8 cellular contexts compared by ENCODE assay signal in genomic region chr17:700504-701094, GRCh38. TPM values are rescaled to one million over a fixed set of nuclear protein-coding genes. Genes with fewer than 3 reads are reported as not detected.
DNase-seq lines count a peak whose midpoint lies in the region; ATAC-seq and TF ChIP-seq lines count a peak whose summit lies in the region.

No MANE protein-coding gene starts in this region.

- TF ChIP-seq CTCF in activated CD8-positive, alpha-beta T cell treated with anti-CD3 and anti-CD28 coated beads for 36 hours (IDR thresholded peaks at IDR 0.05) = peak; percentile 66
- peak; percentile 43 to 84 (median 52) for TF ChIP-seq CTCF in testis (IDR thresholded peaks at IDR 0.05)

- H3K36me3 Mint-ChIP-seq in activated CD8-positive, alpha-beta T cell treated with anti-CD3 and anti-CD28 coated beads for 36 hours (ENCODE audit: low read depth) = peaks cover 15% of the 10 kb centered on the region

- ATAC-seq in activated CD8-positive, alpha-beta T cell treated with anti-CD3 and anti-CD28 coated beads for 36 hours = peak; percentile 62
- no peak for ATAC-seq in GM19455 (IDR thresholded peaks at IDR 0.05; ENCODE audit: unreplicated experiment)

- H3K9me3 Mint-ChIP-seq in activated CD8-positive, alpha-beta T cell treated with anti-CD3 and anti-CD28 coated beads for 36 hours = no peaks in the 10 kb centered on the region

- no peaks in the 10 kb centered on the region; the same call in 1 of the 2 replicates for H4K20me1 ChIP-seq in Karpas-422 (ENCODE audit: insufficient read depth, low read depth, low read length)

- H3K4me3 ChIP-seq in Karpas-422 (ENCODE audit: low read length) (no peak overlapping the region), testis (no peak overlapping the region)

- WGBS in testis, 2 donors = 68 to 71% methylated on average over 1 of the region's 1 CpG

- H3K27me3 Mint-ChIP-seq in activated CD8-positive, alpha-beta T cell treated with anti-CD3 and anti-CD28 coated beads for 36 hours = no peaks in the 10 kb centered on the region

- H3K9ac ChIP-seq in Karpas-422 (ENCODE audit: low read length) = no peak overlapping the region

- POLR2A ChIA-PET in activated CD8-positive, alpha-beta T cell treated with anti-CD3 and anti-CD28 coated beads for 36 hours (lab: Charles Lee) = interaction anchor here (0.9 kb wide), 1 partner anchor 288 kb away, joined by 3 read pairs; no protein-coding TSS in a partner anchor

- TF ChIP-seq POLR2A in testis (IDR thresholded peaks at IDR 0.05) = no peak

- peaks cover 27% of the 10 kb centered on the region for H3K79me2 ChIP-seq in Karpas-422 (ENCODE audit: low read length)

- intact Hi-C loops in activated CD8-positive, alpha-beta T cell treated with anti-CD3 and anti-CD28 coated beads for 36 hours (cut with micrococcal nuclease) = loop anchor here (5.0 kb wide), 1 partner anchor 288 kb away; a partner anchor contains a TSS
- intact Hi-C loops in testis (cut with DNase I; ENCODE audit: low total_unique reads) = no loop called here

- peaks cover 4% of the 10 kb centered on the region for H3K4me1 Mint-ChIP-seq in activated CD8-positive, alpha-beta T cell treated with anti-CD3 and anti-CD28 coated beads for 36 hours (ENCODE audit: low read depth)

- no peaks in the 10 kb centered on the region for H3K9me3 ChIP-seq in Karpas-422 (ENCODE audit: low read length)
- H3K9me3 ChIP-seq in testis = no peaks in the 10 kb centered on the region

- CTCF ChIA-PET in activated CD8-positive, alpha-beta T cell treated with anti-CD3 and anti-CD28 coated beads for 36 hours (lab: Charles Lee) = interaction anchor here (0.6 to 12.3 kb wide), 50 partner anchors 8 to 556 kb away, joined by 3 to 162 read pairs (median 4); partner anchors contain the start of genes GLOD4, MRM3 and TIMM22

- no peaks in the 10 kb centered on the region for H3K27me3 ChIP-seq in Karpas-422 (ENCODE audit: low read length)
- H3K27me3 ChIP-seq in testis = no peaks in the 10 kb centered on the region

- H3K27ac ChIP-seq in Karpas-422 (ENCODE audit: low read length) (no peak overlapping the region), testis (no peak overlapping the region)

- H3K36me3 ChIP-seq in Karpas-422 (ENCODE audit: insufficient read depth, low read length) = 0 out of 2 replicates have a peak, but pooled peaks cover 11% of the 10 kb centered on the region
- no peaks in the 10 kb centered on the region for H3K36me3 ChIP-seq in testis (ENCODE audit: low read depth, missing control alignments)

- no peak overlapping the region for H3K4me3 Mint-ChIP-seq in activated CD8-positive, alpha-beta T cell treated with anti-CD3 and anti-CD28 coated beads for 36 hours

- H3K4me2 ChIP-seq in Karpas-422 (ENCODE audit: low read depth, low read length, poor library complexity, severe bottlenecking) = no peak overlapping the region

- no peak overlapping the region for H3K27ac Mint-ChIP-seq in activated CD8-positive, alpha-beta T cell treated with anti-CD3 and anti-CD28 coated beads for 36 hours

- no peak overlapping the region for H2AFZ ChIP-seq in Karpas-422 (ENCODE audit: low read length)

- DNase-seq in NCI-H2107 treated with DMSO at 0.1 percent for 48 hours (lab: John Stamatoyannopoulos, UW; ENCODE audit: unreplicated experiment) (peak; percentile 11), NCI-H2107 (lab: John Stamatoyannopoulos, UW) (no peak), Karpas-422 (peak; percentile 76), hepatic stellate cell (ENCODE audit: low spot score) (peak; percentile 37), testis (no peak), middle frontal gyrus (ENCODE audit: extremely low spot score, low spot score) (no peak)
- no peak for DNase-seq in activated CD8-positive, alpha-beta T cell treated with anti-CD3 and anti-CD28 coated beads for 36 hours

- H3K4me1 ChIP-seq in Karpas-422 (ENCODE audit: low read length) (no peaks in the 10 kb centered on the region), testis (no peaks in the 10 kb centered on the region)

- no peaks in the 10 kb centered on the region for H3K9me2 ChIP-seq in Karpas-422 (replicated peaks; ENCODE audit: insufficient read depth, low read length)

RNA-seq across cellular contexts. Expression of gene VPS53, which starts 14.0 kb away (rescaled TPM):
- total RNA-seq in Karpas-422 (2014; rRNA removed; shearing (Covaris generic); ENCODE audit: low replicate concordance) = 8.0 and 14.1 TPM in 2 replicates
- 10 to 100 TPM; 55.7 to 61.6 TPM for total RNA-seq in activated CD8-positive, alpha-beta T cell treated with anti-CD3 and anti-CD28 coated beads for 36 hours
- total RNA-seq in testis = 10 to 100 TPM; 64.3 to 78.0 TPM
- polyA plus RNA-seq in testis (ENCODE audit: insufficient read depth, low read depth, low replicate concordance) = 60.4 TPM

RNA-seq across cellular contexts. Expression of gene TLCD3A, which starts 31.8 kb away (rescaled TPM):
- total RNA-seq in Karpas-422 (2014; rRNA removed; shearing (Covaris generic); ENCODE audit: low replicate concordance) = 25.8 and 27.4 TPM in 2 replicates
- 10 to 100 TPM; 30.9 to 34.4 TPM for total RNA-seq in activated CD8-positive, alpha-beta T cell treated with anti-CD3 and anti-CD28 coated beads for 36 hours
- 10 to 100 TPM in 1 of 2 donors, 1 to 10 TPM in 1; 5.8 to 14.8 TPM for total RNA-seq in testis
- polyA plus RNA-seq in testis (ENCODE audit: insufficient read depth, low read depth, low replicate concordance) = 20.9 TPM

RNA-seq across cellular contexts. Expression of gene GEMIN4, which starts 51.5 kb away (rescaled TPM):
- total RNA-seq in Karpas-422 (2014; rRNA removed; shearing (Covaris generic); ENCODE audit: low replicate concordance) = 20.2 and 31.1 TPM in 2 replicates
- 10 to 100 TPM; 52.8 to 55.8 TPM for total RNA-seq in activated CD8-positive, alpha-beta T cell treated with anti-CD3 and anti-CD28 coated beads for 36 hours
- 10 to 100 TPM; 64.2 to 77.4 TPM for total RNA-seq in testis
- polyA plus RNA-seq in testis (ENCODE audit: insufficient read depth, low read depth, low replicate concordance) = 149 TPM

Comparison
In these comparisons a context has a peak if more than half of its experiments do, and no peak if none do; other contexts are left out.
1. DNase-seq: peak in NCI-H2107 treated with DMSO at 0.1 percent for 48 hours (single experiment), Karpas-422 (single experiment) and hepatic stellate cell (single experiment); none in NCI-H2107 (single experiment), activated CD8-positive, alpha-beta T cell treated with anti-CD3 and anti-CD28 coated beads for 36 hours (single experiment), testis (single experiment) and middle frontal gyrus (single experiment).